1 cellular context compared by ENCODE assay signal in the genomic region with DNA sequence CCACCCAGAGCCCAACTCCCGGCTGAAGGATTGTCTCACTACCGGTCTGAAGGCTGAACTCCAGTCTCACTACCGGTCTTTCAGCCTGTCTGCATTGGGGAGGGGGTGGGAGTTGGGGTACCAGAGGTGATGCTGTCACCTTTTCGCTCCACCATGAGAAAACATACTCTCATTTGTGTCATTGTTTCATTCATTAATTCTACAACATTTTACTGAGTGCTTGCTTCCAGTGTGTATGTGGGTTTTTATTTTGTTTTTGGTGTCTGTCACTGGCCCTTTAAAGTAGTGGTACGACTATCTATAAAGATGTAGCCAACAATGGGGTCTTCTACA.
TF ChIP-seq lines count a peak whose summit lies in the region.

No MANE protein-coding gene starts in this region.

TF ChIP-seq in GM23338, 12 proteins besides CTCF, POLR2A, EP300 and RAD21 (continued from another document):
- TF ChIP-seq, protein P1, sequence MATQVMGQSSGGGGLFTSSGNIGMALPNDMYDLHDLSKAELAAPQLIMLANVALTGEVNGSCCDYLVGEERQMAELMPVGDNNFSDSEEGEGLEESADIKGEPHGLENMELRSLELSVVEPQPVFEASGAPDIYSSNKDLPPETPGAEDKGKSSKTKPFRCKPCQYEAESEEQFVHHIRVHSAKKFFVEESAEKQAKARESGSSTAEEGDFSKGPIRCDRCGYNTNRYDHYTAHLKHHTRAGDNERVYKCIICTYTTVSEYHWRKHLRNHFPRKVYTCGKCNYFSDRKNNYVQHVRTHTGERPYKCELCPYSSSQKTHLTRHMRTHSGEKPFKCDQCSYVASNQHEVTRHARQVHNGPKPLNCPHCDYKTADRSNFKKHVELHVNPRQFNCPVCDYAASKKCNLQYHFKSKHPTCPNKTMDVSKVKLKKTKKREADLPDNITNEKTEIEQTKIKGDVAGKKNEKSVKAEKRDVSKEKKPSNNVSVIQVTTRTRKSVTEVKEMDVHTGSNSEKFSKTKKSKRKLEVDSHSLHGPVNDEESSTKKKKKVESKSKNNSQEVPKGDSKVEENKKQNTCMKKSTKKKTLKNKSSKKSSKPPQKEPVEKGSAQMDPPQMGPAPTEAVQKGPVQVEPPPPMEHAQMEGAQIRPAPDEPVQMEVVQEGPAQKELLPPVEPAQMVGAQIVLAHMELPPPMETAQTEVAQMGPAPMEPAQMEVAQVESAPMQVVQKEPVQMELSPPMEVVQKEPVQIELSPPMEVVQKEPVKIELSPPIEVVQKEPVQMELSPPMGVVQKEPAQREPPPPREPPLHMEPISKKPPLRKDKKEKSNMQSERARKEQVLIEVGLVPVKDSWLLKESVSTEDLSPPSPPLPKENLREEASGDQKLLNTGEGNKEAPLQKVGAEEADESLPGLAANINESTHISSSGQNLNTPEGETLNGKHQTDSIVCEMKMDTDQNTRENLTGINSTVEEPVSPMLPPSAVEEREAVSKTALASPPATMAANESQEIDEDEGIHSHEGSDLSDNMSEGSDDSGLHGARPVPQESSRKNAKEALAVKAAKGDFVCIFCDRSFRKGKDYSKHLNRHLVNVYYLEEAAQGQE (IDR thresholded peaks at IDR 0.05; ENCODE audit: unreplicated experiment): no peak
TF ChIP-seq in GM23338: peak in this region for 0.
